9 cellular contexts compared by ENCODE assay signal in genomic region chr13:30792257-30793000, GRCh38. TPM values are rescaled to one million over a fixed set of nuclear protein-coding genes. Genes with fewer than 3 reads are reported as not detected.
DNase-seq lines count a peak whose midpoint lies in the region; ATAC-seq, FAIRE-seq and TF ChIP-seq lines count a peak whose summit lies in the region.
"Had no signal": no experiment of that assay in that cellular context is flagged by ENCODE, and none has a peak within 500 bp of the region (broad histone marks: within the 10 kb centered on the region; RNA-seq: fewer than 3 reads in every experiment).

No MANE protein-coding gene starts in this region.

- peak overlapping the region; percentile 73 for H3K27ac ChIP-seq in endothelial cell of umbilical vein (ENCODE audit: insufficient read depth, low read depth, low read length)

- H3K9me1 ChIP-seq in endothelial cell of umbilical vein (replicated peaks; ENCODE audit: control insufficient read depth, extremely low read depth, insufficient read depth, low read length) = no peaks in the 10 kb centered on the region

- CTCF ChIA-PET in endothelial cell of umbilical vein (lab: Charles Lee) = interaction anchor here (0.6 to 2.4 kb wide), 41 partner anchors 10 to 678 kb away, joined by 3 to 16 read pairs (median 5); no protein-coding TSS in a partner anchor

- no TSS peak for BruUV-seq in endothelial cell of umbilical vein (replicated peaks; lab: Mats Ljungman, UMichigan)

- no peaks in the 10 kb centered on the region for H3K27me3 ChIP-seq in endothelial cell of umbilical vein (ENCODE audit: control insufficient read depth in 2 of 2, insufficient read depth in 2 of 2, low read length in 2 of 2)

- peak overlapping the region; percentile 52 for H3K4me2 ChIP-seq in endothelial cell of umbilical vein (ENCODE audit: insufficient read depth, low read length)

- DNase-seq in CD1c-positive myeloid dendritic cell (ENCODE audit: extremely low spot score) (peak; percentile 56), NCI-H69 (lab: John Stamatoyannopoulos, UW) (peak; percentile 66), endothelial cell of umbilical vein (ENCODE audit: low read depth, low spot score) (peak; percentile 96), midbrain (lab: John Stamatoyannopoulos, UW) (peak; percentile 65), T-helper 2 cell (no peak), NCI-H1048 (lab: John Stamatoyannopoulos, UW) (no peak)

- peaks cover 31% of the 10 kb centered on the region for H3K4me1 ChIP-seq in endothelial cell of umbilical vein (ENCODE audit: control insufficient read depth, extremely low read depth, insufficient read depth, low read length)

- no peaks in the 10 kb centered on the region for H3K36me3 ChIP-seq in endothelial cell of umbilical vein (ENCODE audit: control insufficient read depth in 2 of 2, extremely low read depth in 1 of 2, insufficient read depth in 2 of 2, low read length in 2 of 2)

- no peaks in the 10 kb centered on the region for H4K20me1 ChIP-seq in endothelial cell of umbilical vein (replicated peaks; ENCODE audit: control insufficient read depth, extremely low read depth, insufficient read depth, low read length)

- ATAC-seq in GM21619 (IDR thresholded peaks at IDR 0.05; ENCODE audit: unreplicated experiment) (no peak), HG03354 (IDR thresholded peaks at IDR 0.05; ENCODE audit: poor library complexity, severe bottlenecking, unreplicated experiment) (no peak)

- H3K9me3 ChIP-seq in endothelial cell of umbilical vein (replicated peaks; ENCODE audit: control insufficient read depth, insufficient read depth, low read length) = no peaks in the 10 kb centered on the region

- H2AFZ ChIP-seq in endothelial cell of umbilical vein (ENCODE audit: low read depth, low read length) = peak overlapping the region; percentile 82

- peak overlapping the region; percentile 52 for H3K9ac ChIP-seq in endothelial cell of umbilical vein (replicated peaks; ENCODE audit: extremely low read depth, insufficient read depth, low read length)

- peak; percentile 100 for FAIRE-seq in endothelial cell of umbilical vein (lab: Jason Lieb, UNC)
- FAIRE-seq: GM18507 had no signal

- POLR2A ChIA-PET in endothelial cell of umbilical vein (lab: Charles Lee) = interaction anchor here (0.6 to 1.3 kb wide), 2 partner anchors 15 to 101 kb away, joined by 3 read pairs; no protein-coding TSS in a partner anchor

- no peak overlapping the region for H3K4me3 ChIP-seq in endothelial cell of umbilical vein (replicated peaks in 1 of 3; ENCODE audit: insufficient read depth in 1 of 3, low read depth in 1 of 3, low read length in 3 of 3)

- dilution Hi-C loops in endothelial cell of umbilical vein (cut with MboI; ENCODE audit: extremely low pct_ligation_motif_present, low sequenced_read_pairs) = loop anchor here (25.0 kb wide), 1 partner anchor 105 kb away; no protein-coding TSS in a partner anchor

- H3K79me2 ChIP-seq in endothelial cell of umbilical vein (ENCODE audit: control insufficient read depth, insufficient read depth, low read length) = no peaks in the 10 kb centered on the region

- TF ChIP-seq CTCF in endothelial cell of umbilical vein (IDR thresholded peaks at IDR 0.05; ENCODE audit: extremely low read depth in 1 of 2, insufficient read depth in 1 of 2, low read depth in 1 of 2, low read length in 2 of 2) = peak; percentile 47 to 63

- intact Hi-C loops in endothelial cell of umbilical vein (cut with micrococcal nuclease) = loop anchor here (2.0 kb wide), 2 partner anchors 50 to 118 kb away; no protein-coding TSS in a partner anchor

- TF ChIP-seq POLR2A in endothelial cell of umbilical vein (IDR thresholded peaks at IDR 0.05; ENCODE audit: low read depth, low read length) = no peak

TF ChIP-seq in endothelial cell of umbilical vein, 7 proteins besides CTCF, POLR2A, EP300 and RAD21:
- TF ChIP-seq FOS (IDR thresholded peaks at IDR 0.05; ENCODE audit: borderline replicate concordance, insufficient read depth, low read length) = peak; percentile 93
- peak; percentile 17 for TF ChIP-seq JUN (IDR thresholded peaks at IDR 0.05; ENCODE audit: borderline replicate concordance, insufficient read depth, insufficient read length, low read depth)
- TF ChIP-seq POLR2AphosphoS5 (IDR thresholded peaks at IDR 0.05; ENCODE audit: insufficient read depth, low read depth, low read length) = peak; percentile 86
- TF ChIP-seq MYC (IDR thresholded peaks at IDR 0.05; ENCODE audit: low read depth, low read length) = no peak
- TF ChIP-seq MAX (IDR thresholded peaks at IDR 0.05; ENCODE audit: insufficient read depth, insufficient read length) = peak; percentile 9
TF ChIP-seq in endothelial cell of umbilical vein: peak in this region for 4.

RNA-seq across cellular contexts. Expression of gene ALOX5AP, which starts 57.1 kb away (rescaled TPM):
- total RNA-seq in endothelial cell of umbilical vein = 0.60 TPM in 1 of 2 replicates, not detected in the other
- polyA plus RNA-seq in endothelial cell of umbilical vein = 1.4 and 1.8 TPM in 2 replicates
- polyA plus RNA-seq in endothelial cell of umbilical vein (2011; cell fraction: cytosol; rRNA removed) = 1.1 and 1.7 TPM in 2 replicates
- 0.25 and 0.45 TPM in 2 replicates for polyA plus RNA-seq in endothelial cell of umbilical vein (2011; cell fraction: nucleus; rRNA removed)
- 1.6 and 4.8 TPM in 2 replicates for polyA plus RNA-seq in endothelial cell of umbilical vein (2012)
- polyA minus RNA-seq in endothelial cell of umbilical vein = 1.2 TPM in 1 of 2 replicates, not detected in the other
- polyA minus RNA-seq in endothelial cell of umbilical vein (2011; cell fraction: cytosol; rRNA and poly(A)+ RNA removed) = not detected
- polyA minus RNA-seq in endothelial cell of umbilical vein (2011; cell fraction: nucleus; rRNA and poly(A)+ RNA removed) = not detected in 2 replicates

Comparison
In these comparisons a context has a peak if more than half of its experiments do, and no peak if none do; other contexts are left out.
1. DNase-seq: peak in CD1c-positive myeloid dendritic cell (single experiment), NCI-H69 (single experiment), endothelial cell of umbilical vein (single experiment) and midbrain (single experiment); none in T-helper 2 cell (0 of 5) and NCI-H1048 (single experiment).